34 cellular contexts compared by ENCODE assay signal in genomic region chr13:102561933-102562332, GRCh38.
"Had no signal": no experiment of that assay in that cellular context is flagged by ENCODE, and none has a peak within 500 bp of the region (broad histone marks: within the 10 kb centered on the region; RNA-seq: fewer than 3 reads in every experiment).

No MANE protein-coding gene starts in this region.

- H3K4me1 Mint-ChIP-seq: activated B cell treated with CpG ODN at 0.5 μM for 24 hours; activated T-helper 17 cell treated with anti-CD3 and anti-CD28 coated beads, Interleukin-2, amount 50 U/mL, for 72 hours; T-helper 17 cell had no signal

- H3K27me3 ChIP-seq: gastrocnemius medialis had no signal

- H3K4me3 Mint-ChIP-seq: activated B cell treated with CpG ODN at 0.5 μM for 24 hours; activated CD8-positive, alpha-beta T cell treated with anti-CD3 and anti-CD28 coated beads for 36 hours; activated naive CD8-positive, alpha-beta T cell; activated T-cell treated with anti-CD3 and anti-CD28 coated beads, Interleukin-2, amount 50 U/mL, for 4 hours; activated T-helper 17 cell treated with anti-CD3 and anti-CD28 coated beads, Interleukin-2, amount 50 U/mL, for 72 hours; effector memory CD8-positive, alpha-beta T cell; T-helper 17 cell; T-helper 2 cell treated with Interferon-gamma antibody and Interleukin-4, amounts not matched to agents 5 μg/mL and 100 μg/mL, for 36 hours had no signal

- H3K36me3 Mint-ChIP-seq: activated naive CD8-positive, alpha-beta T cell had no signal

- H3K27ac Mint-ChIP-seq: activated B cell treated with CpG ODN at 0.5 μM for 24 hours; activated CD8-positive, alpha-beta T cell treated with anti-CD3 and anti-CD28 coated beads for 36 hours; activated naive CD8-positive, alpha-beta T cell; activated T-helper 17 cell treated with anti-CD3 and anti-CD28 coated beads, Interleukin-2, amount 50 U/mL, for 72 hours; effector memory CD8-positive, alpha-beta T cell; T-helper 17 cell; T-helper 2 cell treated with Interferon-gamma antibody and Interleukin-4, amounts not matched to agents 5 μg/mL and 100 μg/mL, for 36 hours had no signal

- FAIRE-seq: astrocyte had no signal

- ATAC-seq: activated CD4-positive, CD25-positive, alpha-beta regulatory T cell treated with anti-CD3 and anti-CD28 coated beads, Interleukin-2, amount 50 U/mL, for 24 hours; activated CD8-positive, alpha-beta T cell treated with anti-CD3 and anti-CD28 coated beads for 36 hours; activated T-cell treated with anti-CD3 and anti-CD28 coated beads, Interleukin-2, amount 50 U/mL, for 4 hours; activated T-helper 17 cell treated with anti-CD3 and anti-CD28 coated beads, Interleukin-2, amount 50 U/mL, for 72 hours; effector memory CD8-positive, alpha-beta T cell; gastrocnemius medialis; heart left ventricle; T-helper 17 cell had no signal

- DNase-seq: activated B cell treated with CpG ODN at 0.5 μM for 24 hours; activated CD4-positive, alpha-beta T cell treated with anti-CD3 and anti-CD28 coated beads for 48 hours; activated CD4-positive, alpha-beta T cell treated with anti-CD3 and anti-CD28 coated beads, Interleukin-2, amount 50 U/mL, for 1 hour; activated CD4-positive, alpha-beta T cell treated with anti-CD3 and anti-CD28 coated beads, Interleukin-2, amount 50 U/mL, for 48 hours; activated CD8-positive, alpha-beta memory T cell treated with anti-CD3 and anti-CD28 coated beads for 24 hours; activated CD8-positive, alpha-beta T cell treated with anti-CD3 and anti-CD28 coated beads for 36 hours; activated effector memory CD4-positive, alpha-beta T cell treated with Interleukin-2 at 50 U/mL for 16 hours; activated gamma-delta T cell treated with Interleukin-2 at 50 U/mL for 16 hours; activated naive CD4-positive, alpha-beta T cell treated with anti-CD3 and anti-CD28 coated beads, Interleukin-2, amount 50 U/mL, for 16 hours; activated naive CD4-positive, alpha-beta T cell treated with Interleukin-2 at 50 U/mL for 16 hours; activated T-cell treated with anti-CD3 and anti-CD28 coated beads, Interleukin-2, amount 50 U/mL, for 4 hours; amniotic stem cell; anterior cingulate cortex; brain microvascular endothelial cell; caudate nucleus; cortex of kidney; dermis blood vessel endothelial cell; effector CD4-positive, alpha-beta T cell; effector memory CD8-positive, alpha-beta T cell; esophagus squamous epithelium; foreskin fibroblast; gastrocnemius medialis; glutamatergic neuron; heart left ventricle; T-helper 1 cell; T-helper 17 cell; T1000; WERI-Rb-1 had no signal

- H3K9me3 Mint-ChIP-seq: activated B cell treated with CpG ODN at 0.5 μM for 24 hours; activated CD8-positive, alpha-beta T cell treated with anti-CD3 and anti-CD28 coated beads for 36 hours; activated T-helper 17 cell treated with anti-CD3 and anti-CD28 coated beads, Interleukin-2, amount 50 U/mL, for 72 hours; effector memory CD8-positive, alpha-beta T cell; T-helper 2 cell treated with Interferon-gamma antibody and Interleukin-4, amounts not matched to agents 5 μg/mL and 100 μg/mL, for 36 hours had no signal

- H3K9me3 ChIP-seq: esophagus squamous epithelium, gastrocnemius medialis had no signal

- H3K4me1 ChIP-seq: esophagus squamous epithelium, gastrocnemius medialis, heart left ventricle had no signal

- H3K4me3 ChIP-seq: esophagus squamous epithelium, gastrocnemius medialis, heart left ventricle had no signal

- H3K36me3 ChIP-seq: brain microvascular endothelial cell, esophagus squamous epithelium, gastrocnemius medialis, heart left ventricle, WERI-Rb-1 had no signal

- H3K27ac ChIP-seq: brain microvascular endothelial cell, epithelial cell of prostate, esophagus squamous epithelium, gastrocnemius medialis, heart left ventricle, WERI-Rb-1 had no signal
